ENCODE assay signal across 21 cellular contexts in the genomic region with DNA sequence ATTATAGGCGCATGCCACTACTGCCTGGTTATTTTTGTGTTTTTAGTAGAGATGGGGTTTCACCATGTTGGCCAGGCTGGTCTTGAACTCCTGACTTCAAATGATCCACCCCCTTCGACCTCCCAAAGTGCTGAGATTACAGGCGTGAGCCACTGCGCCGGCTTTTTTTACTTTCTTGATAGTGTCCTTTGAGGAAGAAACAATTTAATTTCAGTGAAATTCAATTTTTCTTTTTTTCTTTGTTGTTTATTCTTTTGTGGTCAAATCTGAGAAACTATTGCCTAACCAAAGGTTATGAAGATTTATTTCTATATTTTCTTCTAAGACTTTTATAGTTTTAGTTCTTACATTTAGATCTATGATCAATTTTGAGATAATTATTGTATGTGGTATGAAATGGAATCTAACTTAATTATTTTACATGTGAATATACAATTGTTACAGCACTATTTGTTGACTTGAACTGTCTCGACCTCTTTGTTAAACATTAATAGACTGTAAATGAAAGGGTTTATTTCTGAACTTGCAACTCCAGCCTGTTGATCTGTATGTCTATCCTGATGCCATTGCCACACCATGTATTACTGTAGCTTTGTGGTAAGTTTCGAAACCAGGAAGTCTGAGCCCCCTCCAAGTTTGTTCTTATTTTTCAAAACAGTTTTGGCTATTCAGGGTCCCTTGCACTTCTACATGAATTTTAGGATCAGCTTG. TPM values are rescaled to one million over a fixed set of nuclear protein-coding genes. Genes with fewer than 3 reads are reported as not detected.
DNase-seq lines count a peak whose midpoint lies in the region; ATAC-seq and TF ChIP-seq lines count a peak whose summit lies in the region.
"Had no signal": no experiment of that assay in that cellular context is flagged by ENCODE, and none has a peak within 500 bp of the region (broad histone marks: within the 10 kb centered on the region; RNA-seq: fewer than 3 reads in every experiment).

No MANE protein-coding gene starts in this region.

- H3K4me3 Mint-ChIP-seq in type B pancreatic cell: no peak overlapping the region
- H3K4me3 Mint-ChIP-seq: activated T-helper 17 cell treated with anti-CD3 and anti-CD28 coated beads, Interleukin-2, amount 50 U/mL, for 72 hours; naive thymus-derived CD8-positive, alpha-beta T cell; stimulated activated effector memory CD8-positive, alpha-beta T cell treated with anti-CD3 and anti-CD28 coated beads, Interleukin-12 subunit alpha, Interleukin-12 subunit beta, amount 100 ng/mL, for 72 hours; T-helper 17 cell had no signal

- WGBS in psoas muscle, 3 donors: 94 to 97% (median 95%) methylated on average over 7 of the region's 7 CpGs

- intact Hi-C loops in psoas muscle (cut with DNase I): no loop called here

- H3K4me1 Mint-ChIP-seq in type B pancreatic cell (ENCODE audit: unreplicated experiment): peaks cover 5% of the 10 kb centered on the region
- H3K4me1 Mint-ChIP-seq: activated T-helper 17 cell treated with anti-CD3 and anti-CD28 coated beads, Interleukin-2, amount 50 U/mL, for 72 hours had no signal

- H3K36me3 ChIP-seq in psoas muscle (ENCODE audit: insufficient read depth in 1 of 2, low read depth in 1 of 2): no peaks in the 10 kb centered on the region
- H3K36me3 ChIP-seq: BE2C, cardiac muscle cell had no signal

- no peak overlapping the region for H3K27ac Mint-ChIP-seq in type B pancreatic cell
- H3K27ac Mint-ChIP-seq: activated T-helper 17 cell treated with anti-CD3 and anti-CD28 coated beads, Interleukin-2, amount 50 U/mL, for 72 hours; naive thymus-derived CD8-positive, alpha-beta T cell; stimulated activated effector memory CD8-positive, alpha-beta T cell treated with anti-CD3 and anti-CD28 coated beads, Interleukin-12 subunit alpha, Interleukin-12 subunit beta, amount 100 ng/mL, for 72 hours; T-helper 17 cell had no signal

- no peak for TF ChIP-seq CTCF in type B pancreatic cell (conservative IDR thresholded peaks at IDR 0.05)
- no peak for TF ChIP-seq CTCF in psoas muscle (IDR thresholded peaks at IDR 0.05)

- ATAC-seq in psoas muscle: no peak
- ATAC-seq in GM18870 (IDR thresholded peaks at IDR 0.05; ENCODE audit: unreplicated experiment): no peak
- no peak for ATAC-seq in GM18520 (IDR thresholded peaks at IDR 0.05; ENCODE audit: unreplicated experiment)
- ATAC-seq: activated T-helper 17 cell treated with anti-CD3 and anti-CD28 coated beads, Interleukin-2, amount 50 U/mL, for 72 hours; naive thymus-derived CD8-positive, alpha-beta T cell; stimulated activated effector memory CD8-positive, alpha-beta T cell treated with anti-CD3 and anti-CD28 coated beads, Interleukin-12 subunit alpha, Interleukin-12 subunit beta, amount 100 ng/mL, for 72 hours; T-helper 17 cell had no signal

- H3K27me3 ChIP-seq in psoas muscle (ENCODE audit: insufficient read depth in 3 of 3, low read length in 2 of 3): no peaks in the 10 kb centered on the region
- H3K27me3 ChIP-seq: BE2C, cardiac muscle cell had no signal

- H3K9me3 ChIP-seq in psoas muscle: no peaks in the 10 kb centered on the region
- H3K9me3 ChIP-seq: BE2C had no signal

- no peak overlapping the region for H3K4me3 ChIP-seq in psoas muscle
- H3K4me3 ChIP-seq: cardiac muscle cell, lung had no signal

- H3K27ac ChIP-seq in psoas muscle: no peak overlapping the region
- H3K27ac ChIP-seq: cardiac muscle cell, KMS-11 had no signal

- no peaks in the 10 kb centered on the region for H3K27me3 Mint-ChIP-seq in type B pancreatic cell
- H3K27me3 Mint-ChIP-seq: T-helper 17 cell had no signal

- H3K36me3 Mint-ChIP-seq in type B pancreatic cell: peaks cover 4% of the 10 kb centered on the region
- H3K36me3 Mint-ChIP-seq: stimulated activated effector memory CD8-positive, alpha-beta T cell treated with anti-CD3 and anti-CD28 coated beads, Interleukin-12 subunit alpha, Interleukin-12 subunit beta, amount 100 ng/mL, for 72 hours had no signal

- DNase-seq in Kasumi-1 (lab: John Stamatoyannopoulos, UW) (peak; percentile 84 to 88), SKM-1 treated with dmso at 0.1 percent for 144 hours (lab: John Stamatoyannopoulos, UW; ENCODE audit: unreplicated experiment) (peak; percentile 76), iris pigment epithelial cell (ENCODE audit: low read depth) (peak; percentile 77), type B pancreatic cell (ENCODE audit: extremely low spot score, unreplicated experiment) (peak; percentile 7), psoas muscle (no peak)
- DNase-seq: BE2C; effector CD8-positive, alpha-beta T cell; foreskin melanocyte; naive thymus-derived CD8-positive, alpha-beta T cell; NCI-H1417; Right ventricle myocardium superior; stimulated activated CD4-positive, alpha-beta T cell treated with anti-CD3 and anti-CD28 coated beads, Interleukin-12 subunit alpha, Interleukin-12 subunit beta, amount 100 ng/mL, for 4 hours; T-helper 17 cell had no signal

- peaks cover 15% of the 10 kb centered on the region for H3K9me3 Mint-ChIP-seq in type B pancreatic cell

- peaks cover 13% of the 10 kb centered on the region for H3K4me1 ChIP-seq in psoas muscle
- H3K4me1 ChIP-seq: BE2C had no signal

RNA-seq across cellular contexts. Expression of gene RASSF4, which starts 19.8 kb away (rescaled TPM):
- total RNA-seq in type B pancreatic cell (ENCODE audit: low replicate concordance) (22.7 and 27.9 TPM in 2 replicates), psoas muscle (10 to 100 TPM; 15.2 to 44.0 (median 30.5) TPM)
- polyA plus RNA-seq in psoas muscle: 10 to 100 TPM; 11.1 to 18.9 (median 17.0) TPM

RNA-seq across cellular contexts. Expression of gene TMEM72, which starts 28.7 kb away (rescaled TPM):
- total RNA-seq in type B pancreatic cell (ENCODE audit: low replicate concordance) (0.40 and 1.2 TPM in 2 replicates), psoas muscle (not detected)
- polyA plus RNA-seq in psoas muscle: not detected
- total RNA-seq: activated T-helper 17 cell treated with anti-CD3 and anti-CD28 coated beads, Interleukin-2, amount 50 U/mL, for 72 hours; naive thymus-derived CD8-positive, alpha-beta T cell; posterior vena cava; Right ventricle myocardium superior; T-helper 17 cell had no signal
- polyA plus RNA-seq: naive thymus-derived CD8-positive, alpha-beta T cell had no signal

RNA-seq across cellular contexts. Expression of gene DEPP1, which starts 38.8 kb away (rescaled TPM):
- 25.7 and 53.0 TPM in 2 replicates for total RNA-seq in type B pancreatic cell (ENCODE audit: low replicate concordance)
- 10 to 100 TPM; 28.2 to 37.4 (median 36.8) TPM for total RNA-seq in psoas muscle
- 100 to 1,000 TPM in 1 of 3 donors, 10 to 100 TPM in 2; 53.6 to 102 (median 79.3) TPM for polyA plus RNA-seq in psoas muscle
- total RNA-seq: naive thymus-derived CD8-positive, alpha-beta T cell had no signal
- polyA plus RNA-seq: naive thymus-derived CD8-positive, alpha-beta T cell had no signal

Comparison
In these comparisons a context has a peak if more than half of its experiments do, and no peak if none do; other contexts are left out.
1. DNase-seq: peak in Kasumi-1 (2 of 2), SKM-1 treated with dmso at 0.1 percent for 144 hours (single experiment), iris pigment epithelial cell (single experiment) and type B pancreatic cell (single experiment); none in psoas muscle (0 of 2).